2 cellular contexts compared by ENCODE assay signal in the genomic region with DNA sequence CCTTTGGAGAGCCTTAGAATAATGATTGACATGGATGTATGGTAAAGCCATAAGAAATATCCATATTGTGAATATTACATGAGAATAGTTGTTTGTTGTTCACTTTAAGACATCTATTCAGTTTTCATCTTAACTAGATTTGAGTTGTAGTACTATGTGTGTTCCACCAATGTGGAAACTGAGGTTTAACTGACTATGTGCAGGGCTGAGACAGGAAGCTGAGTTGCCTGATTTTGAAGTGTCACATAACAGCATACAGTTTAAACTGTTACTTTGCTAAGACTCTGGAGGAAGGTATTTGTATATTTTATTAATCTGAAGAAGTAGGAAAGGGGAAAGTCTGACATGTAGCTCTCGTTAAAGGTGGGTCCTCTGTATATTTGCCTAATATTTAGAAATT.
TF ChIP-seq lines count a peak whose summit lies in the region.

No MANE protein-coding gene starts in this region.

TF ChIP-seq in HepG2, 621 proteins besides CTCF, POLR2A, EP300 and RAD21:
- TF ChIP-seq, protein P1, sequence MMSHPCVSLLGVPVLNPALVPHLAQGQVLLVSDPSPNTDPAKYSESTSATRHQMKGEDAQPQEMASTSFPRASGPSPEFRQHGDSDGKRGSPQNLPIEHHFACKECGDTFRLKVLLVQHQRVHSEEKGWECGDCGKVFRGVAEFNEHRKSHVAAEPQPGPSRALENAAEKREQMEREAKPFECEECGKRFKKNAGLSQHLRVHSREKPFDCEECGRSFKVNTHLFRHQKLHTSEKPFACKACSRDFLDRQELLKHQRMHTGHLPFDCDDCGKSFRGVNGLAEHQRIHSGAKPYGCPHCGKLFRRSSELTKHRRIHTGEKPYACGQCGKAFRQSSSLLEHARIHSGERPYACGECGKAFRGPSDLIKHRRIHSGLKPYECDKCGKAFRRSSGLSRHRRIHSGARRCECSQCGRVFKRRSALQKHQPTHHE (CRISPR knock-in tag; IDR thresholded peaks at IDR 0.05; ENCODE audit: borderline replicate concordance), result no peak
- TF ChIP-seq ZNF121 (CRISPR knock-in tag; IDR thresholded peaks at IDR 0.05) (no peak), HMGA1 (CRISPR knock-in tag; conservative IDR thresholded peaks at IDR 0.05) (no peak), ZFP36 (IDR thresholded peaks at IDR 0.05; ENCODE audit: borderline replicate concordance, low read depth, low read length, partially characterized antibody) (no peak), MXD4 (CRISPR knock-in tag; IDR thresholded peaks at IDR 0.05) (no peak), MAFK (conservative IDR thresholded peaks at IDR 0.05 in 1 of 2, IDR thresholded peaks at IDR 0.05 in 1 of 2; ENCODE audit: low read length in 2 of 2) (no peak)
- TF ChIP-seq, protein P2, sequence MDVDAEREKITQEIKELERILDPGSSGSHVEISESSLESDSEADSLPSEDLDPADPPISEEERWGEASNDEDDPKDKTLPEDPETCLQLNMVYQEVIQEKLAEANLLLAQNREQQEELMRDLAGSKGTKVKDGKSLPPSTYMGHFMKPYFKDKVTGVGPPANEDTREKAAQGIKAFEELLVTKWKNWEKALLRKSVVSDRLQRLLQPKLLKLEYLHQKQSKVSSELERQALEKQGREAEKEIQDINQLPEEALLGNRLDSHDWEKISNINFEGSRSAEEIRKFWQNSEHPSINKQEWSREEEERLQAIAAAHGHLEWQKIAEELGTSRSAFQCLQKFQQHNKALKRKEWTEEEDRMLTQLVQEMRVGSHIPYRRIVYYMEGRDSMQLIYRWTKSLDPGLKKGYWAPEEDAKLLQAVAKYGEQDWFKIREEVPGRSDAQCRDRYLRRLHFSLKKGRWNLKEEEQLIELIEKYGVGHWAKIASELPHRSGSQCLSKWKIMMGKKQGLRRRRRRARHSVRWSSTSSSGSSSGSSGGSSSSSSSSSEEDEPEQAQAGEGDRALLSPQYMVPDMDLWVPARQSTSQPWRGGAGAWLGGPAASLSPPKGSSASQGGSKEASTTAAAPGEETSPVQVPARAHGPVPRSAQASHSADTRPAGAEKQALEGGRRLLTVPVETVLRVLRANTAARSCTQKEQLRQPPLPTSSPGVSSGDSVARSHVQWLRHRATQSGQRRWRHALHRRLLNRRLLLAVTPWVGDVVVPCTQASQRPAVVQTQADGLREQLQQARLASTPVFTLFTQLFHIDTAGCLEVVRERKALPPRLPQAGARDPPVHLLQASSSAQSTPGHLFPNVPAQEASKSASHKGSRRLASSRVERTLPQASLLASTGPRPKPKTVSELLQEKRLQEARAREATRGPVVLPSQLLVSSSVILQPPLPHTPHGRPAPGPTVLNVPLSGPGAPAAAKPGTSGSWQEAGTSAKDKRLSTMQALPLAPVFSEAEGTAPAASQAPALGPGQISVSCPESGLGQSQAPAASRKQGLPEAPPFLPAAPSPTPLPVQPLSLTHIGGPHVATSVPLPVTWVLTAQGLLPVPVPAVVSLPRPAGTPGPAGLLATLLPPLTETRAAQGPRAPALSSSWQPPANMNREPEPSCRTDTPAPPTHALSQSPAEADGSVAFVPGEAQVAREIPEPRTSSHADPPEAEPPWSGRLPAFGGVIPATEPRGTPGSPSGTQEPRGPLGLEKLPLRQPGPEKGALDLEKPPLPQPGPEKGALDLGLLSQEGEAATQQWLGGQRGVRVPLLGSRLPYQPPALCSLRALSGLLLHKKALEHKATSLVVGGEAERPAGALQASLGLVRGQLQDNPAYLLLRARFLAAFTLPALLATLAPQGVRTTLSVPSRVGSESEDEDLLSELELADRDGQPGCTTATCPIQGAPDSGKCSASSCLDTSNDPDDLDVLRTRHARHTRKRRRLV (CRISPR knock-in tag; IDR thresholded peaks at IDR 0.05), result no peak
- TF ChIP-seq, protein P3, sequence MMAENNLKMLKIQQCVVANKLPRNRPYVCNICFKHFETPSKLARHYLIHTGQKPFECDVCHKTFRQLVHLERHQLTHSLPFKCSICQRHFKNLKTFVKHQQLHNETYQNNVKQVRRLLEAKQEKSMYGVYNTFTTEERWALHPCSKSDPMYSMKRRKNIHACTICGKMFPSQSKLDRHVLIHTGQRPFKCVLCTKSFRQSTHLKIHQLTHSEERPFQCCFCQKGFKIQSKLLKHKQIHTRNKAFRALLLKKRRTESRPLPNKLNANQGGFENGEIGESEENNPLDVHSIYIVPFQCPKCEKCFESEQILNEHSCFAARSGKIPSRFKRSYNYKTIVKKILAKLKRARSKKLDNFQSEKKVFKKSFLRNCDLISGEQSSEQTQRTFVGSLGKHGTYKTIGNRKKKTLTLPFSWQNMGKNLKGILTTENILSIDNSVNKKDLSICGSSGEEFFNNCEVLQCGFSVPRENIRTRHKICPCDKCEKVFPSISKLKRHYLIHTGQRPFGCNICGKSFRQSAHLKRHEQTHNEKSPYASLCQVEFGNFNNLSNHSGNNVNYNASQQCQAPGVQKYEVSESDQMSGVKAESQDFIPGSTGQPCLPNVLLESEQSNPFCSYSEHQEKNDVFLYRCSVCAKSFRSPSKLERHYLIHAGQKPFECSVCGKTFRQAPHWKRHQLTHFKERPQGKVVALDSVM (CRISPR knock-in tag; IDR thresholded peaks at IDR 0.05), result no peak

TF ChIP-seq in endothelial cell of umbilical vein, 7 proteins besides CTCF, POLR2A, EP300 and RAD21:
- TF ChIP-seq EZH2 (IDR thresholded peaks at IDR 0.05; ENCODE audit: borderline replicate concordance, low read depth, low read length, severe bottlenecking) (no peak), POLR2AphosphoS5 (IDR thresholded peaks at IDR 0.05; ENCODE audit: insufficient read depth, low read depth, low read length) (no peak), MYC (IDR thresholded peaks at IDR 0.05; ENCODE audit: low read depth, low read length) (no peak)
- TF ChIP-seq, protein P4, sequence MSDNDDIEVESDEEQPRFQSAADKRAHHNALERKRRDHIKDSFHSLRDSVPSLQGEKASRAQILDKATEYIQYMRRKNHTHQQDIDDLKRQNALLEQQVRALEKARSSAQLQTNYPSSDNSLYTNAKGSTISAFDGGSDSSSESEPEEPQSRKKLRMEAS (IDR thresholded peaks at IDR 0.05; ENCODE audit: insufficient read depth, insufficient read length), result no peak
